1 cellular context compared by ENCODE assay signal in genomic region chr10:130696870-130697269, GRCh38.
TF ChIP-seq lines count a peak whose summit lies in the region.

No MANE protein-coding gene starts in this region.

TF ChIP-seq in K562, 482 proteins besides CTCF, POLR2A, EP300 and RAD21 (continued from another document):
- TF ChIP-seq RBM34 (IDR thresholded peaks at IDR 0.05; ENCODE audit: borderline replicate concordance, insufficient read depth, low read length) = no peak
- TF ChIP-seq ZNF583 (CRISPR knock-in tag; IDR thresholded peaks at IDR 0.05) = no peak
- no peak for TF ChIP-seq NR2C2 (CRISPR knock-in tag; IDR thresholded peaks at IDR 0.05)
- TF ChIP-seq NR2C2 (tag; IDR thresholded peaks at IDR 0.05) = peak; percentile 60
- TF ChIP-seq ZBTB40 (IDR thresholded peaks at IDR 0.05) = peak; percentile 66
- no peak for TF ChIP-seq ZBTB40 (CRISPR knock-in tag; IDR thresholded peaks at IDR 0.05)
- no peak for TF ChIP-seq NR4A1 (CRISPR knock-in tag; IDR thresholded peaks at IDR 0.05)
- no peak for TF ChIP-seq NR4A1 (tag; IDR thresholded peaks at IDR 0.05)
- no peak for TF ChIP-seq IRF2 (CRISPR knock-in tag; IDR thresholded peaks at IDR 0.05)
